In the genomic region with DNA sequence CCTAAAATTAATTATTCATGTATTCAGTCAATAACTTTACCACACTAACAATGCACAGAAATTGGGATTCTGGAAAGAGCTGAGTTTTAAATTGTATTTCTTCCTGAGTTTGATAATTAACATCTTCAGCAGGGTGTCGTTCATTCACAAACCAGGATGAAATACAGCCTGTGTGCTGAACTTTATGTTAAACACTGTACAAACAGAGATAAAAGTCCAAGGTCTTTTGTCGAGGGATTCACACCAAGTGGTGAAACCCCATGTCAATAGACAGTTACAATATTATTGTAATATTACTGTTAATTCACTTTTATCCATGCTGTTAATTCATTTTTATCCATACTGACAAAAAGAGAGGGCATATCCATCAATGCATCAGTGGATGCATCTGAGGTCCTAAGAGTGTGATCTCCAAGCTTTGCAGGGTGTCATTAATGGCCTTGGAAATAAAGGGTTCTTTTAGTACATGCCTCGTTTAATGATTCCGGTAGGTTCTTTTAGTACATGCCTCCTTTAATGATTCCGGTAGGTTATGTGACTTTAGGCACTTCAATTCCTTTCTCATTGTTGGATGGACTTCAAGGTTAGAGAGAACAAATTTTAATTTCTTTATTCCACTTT, we compare ENCODE assay signal across 7 cellular contexts.
"Had no signal": no experiment of that assay in that cellular context is flagged by ENCODE, and none has a peak within 500 bp of the region (broad histone marks: within the 10 kb centered on the region; RNA-seq: fewer than 3 reads in every experiment).

No MANE protein-coding gene starts in this region.

- H3K4me3 ChIP-seq: GM12878 had no signal

- DNase-seq: GF-D8 had no signal

- FAIRE-seq: G401.6, GM12878, GM12891, GM12892, GM18507, GM19239 had no signal

- ATAC-seq: GM12878 had no signal
